Comparison of ENCODE assay signal across 20 cellular contexts in genomic region chr17:2095536-2095910, GRCh38. TPM values are rescaled to one million over a fixed set of nuclear protein-coding genes. Genes with fewer than 3 reads are reported as not detected.
DNase-seq lines count a peak whose midpoint lies in the region; ATAC-seq, FAIRE-seq and TF ChIP-seq lines count a peak whose summit lies in the region.
"Had no signal": no experiment of that assay in that cellular context is flagged by ENCODE, and none has a peak within 500 bp of the region (broad histone marks: within the 10 kb centered on the region; RNA-seq: fewer than 3 reads in every experiment).

No MANE protein-coding gene starts in this region.

- H3K27me3 Mint-ChIP-seq in MCF 10A (ENCODE audit: insufficient read depth, unreplicated experiment) (no peaks in the 10 kb centered on the region), nephron progenitor cell (ENCODE audit: low read depth, poor library complexity) (peaks cover 3% of the 10 kb centered on the region)
- H3K27me3 Mint-ChIP-seq: natural killer cell treated with Interleukin-12 subunit alpha and Interleukin-12 subunit beta and Interleukin-15 and Interleukin-18, amount 100 ng/mL, for 72 hours; T-helper 17 cell had no signal

- H3K9me3 Mint-ChIP-seq in MCF 10A (ENCODE audit: unreplicated experiment) = no peaks in the 10 kb centered on the region
- H3K9me3 Mint-ChIP-seq in nephron progenitor cell = no peaks in the 10 kb centered on the region
- H3K9me3 Mint-ChIP-seq: natural killer cell treated with Interleukin-12 subunit alpha and Interleukin-12 subunit beta and Interleukin-15 and Interleukin-18, amount 100 ng/mL, for 72 hours had no signal

- no peak for TF ChIP-seq POLR2A in breast epithelium (IDR thresholded peaks at IDR 0.05)
- TF ChIP-seq POLR2A in esophagus muscularis mucosa (IDR thresholded peaks at IDR 0.05; ENCODE audit: low read depth) = no peak
- TF ChIP-seq POLR2A in upper lobe of left lung (IDR thresholded peaks at IDR 0.05) = no peak

- TF ChIP-seq EP300 in esophagus muscularis mucosa (IDR thresholded peaks at IDR 0.05) (no peak), upper lobe of left lung (IDR thresholded peaks at IDR 0.05) (no peak)

- ATAC-seq in upper lobe of left lung (ENCODE audit: low FRiP score in 2 of 2) (no peak), HG03139 (IDR thresholded peaks at IDR 0.05; ENCODE audit: unreplicated experiment) (no peak)
- no peak for ATAC-seq in stimulated activated naive CD8-positive, alpha-beta T cell treated with anti-CD3 and anti-CD28 coated beads, Interleukin-15, Interleukin-2, amounts not matched to agents 100 U/mL and 50 U/mL, for 24 hours
- ATAC-seq: natural killer cell treated with Interleukin-12 subunit alpha and Interleukin-12 subunit beta and Interleukin-15 and Interleukin-18, amount 100 ng/mL, for 72 hours; T-helper 17 cell had no signal

- no peaks in the 10 kb centered on the region for H3K9me3 ChIP-seq in breast epithelium
- no peaks in the 10 kb centered on the region for H3K9me3 ChIP-seq in esophagus muscularis mucosa
- no peaks in the 10 kb centered on the region for H3K9me3 ChIP-seq in upper lobe of left lung
- H3K9me3 ChIP-seq: body of pancreas, MG63, tibial artery had no signal

- H3K36me3 ChIP-seq in breast epithelium (no peaks in the 10 kb centered on the region), esophagus muscularis mucosa (peaks cover 0 to 9% (median 0%) of the 10 kb centered on the region in 4 donors), upper lobe of left lung (no peaks in the 10 kb centered on the region)
- H3K36me3 ChIP-seq: MG63, tibial artery had no signal

- H3K4me1 Mint-ChIP-seq in MCF 10A (ENCODE audit: insufficient read depth, unreplicated experiment) (peaks cover 6% of the 10 kb centered on the region), nephron progenitor cell (peaks cover 19% of the 10 kb centered on the region)

- H3K27me3 ChIP-seq in breast epithelium (no peaks in the 10 kb centered on the region), esophagus muscularis mucosa (no peaks in the 10 kb centered on the region), upper lobe of left lung (no peaks in the 10 kb centered on the region)
- H3K27me3 ChIP-seq: body of pancreas, MG63, tibial artery had no signal

- H3K27ac ChIP-seq in breast epithelium (peak overlapping the region; percentile 52 to 64), esophagus muscularis mucosa (replicated peaks in 1 of 4) (peak overlapping the region in 3 of 4 donors; percentile 18 to 48 (median 35)), upper lobe of left lung (peak overlapping the region in 3 of 4 donors; percentile 37 to 48 (median 42))

- no peak for FAIRE-seq in D721Med (lab: Jason Lieb, UNC)

- intact Hi-C loops in breast epithelium (cut with DNase I; ENCODE audit: low total_unique reads) = no loop called here
- intact Hi-C loops in MCF 10A (cut with micrococcal nuclease) = no loop called here
- intact Hi-C loops in esophagus muscularis mucosa (cut with DNase I) = no loop called here

- H3K4me3 Mint-ChIP-seq in MCF 10A (ENCODE audit: unreplicated experiment) (no peak overlapping the region), nephron progenitor cell (no peak overlapping the region)
- H3K4me3 Mint-ChIP-seq: natural killer cell treated with Interleukin-12 subunit alpha and Interleukin-12 subunit beta and Interleukin-15 and Interleukin-18, amount 100 ng/mL, for 72 hours; T-helper 17 cell had no signal

- no peak for TF ChIP-seq CTCF in breast epithelium (IDR thresholded peaks at IDR 0.05)
- TF ChIP-seq CTCF in MCF 10A (IDR thresholded peaks at IDR 0.05; ENCODE audit: unreplicated experiment) = no peak
- no peak for TF ChIP-seq CTCF in esophagus muscularis mucosa (IDR thresholded peaks at IDR 0.05)
- no peak for TF ChIP-seq CTCF in nephron progenitor cell (IDR thresholded peaks at IDR 0.05)
- TF ChIP-seq CTCF in upper lobe of left lung (IDR thresholded peaks at IDR 0.05) = no peak
- no peak for TF ChIP-seq CTCF in D721Med (IDR thresholded peaks at IDR 0.05; ENCODE audit: insufficient read depth, missing control alignments)

- POLR2A ChIA-PET in MCF 10A (lab: Yijun Ruan, JAX) = no interaction called here

- CTCF ChIA-PET in MCF 10A (lab: Yijun Ruan, JAX) = interaction anchor here (1.0 kb wide), 1 partner anchor 149 kb away, joined by 4 read pairs; no protein-coding TSS in a partner anchor

- H3K4me1 ChIP-seq in breast epithelium (peaks cover 0 to 14% of the 10 kb centered on the region in 2 donors), esophagus muscularis mucosa (peaks cover 19 to 24% (median 24%) of the 10 kb centered on the region in 4 donors), upper lobe of left lung (peaks cover 13 to 38% (median 33%) of the 10 kb centered on the region in 4 donors)

- H3K27ac Mint-ChIP-seq in MCF 10A (ENCODE audit: low read depth, unreplicated experiment) (no peak overlapping the region), nephron progenitor cell (peak overlapping the region; percentile 69)
- H3K27ac Mint-ChIP-seq: natural killer cell treated with Interleukin-12 subunit alpha and Interleukin-12 subunit beta and Interleukin-15 and Interleukin-18, amount 100 ng/mL, for 72 hours had no signal

- H3K36me3 Mint-ChIP-seq in MCF 10A (ENCODE audit: insufficient read depth, unreplicated experiment) (peaks cover 12% of the 10 kb centered on the region), nephron progenitor cell (ENCODE audit: low read depth) (peaks cover 28% of the 10 kb centered on the region)
- H3K36me3 Mint-ChIP-seq: natural killer cell treated with Interleukin-12 subunit alpha and Interleukin-12 subunit beta and Interleukin-15 and Interleukin-18, amount 100 ng/mL, for 72 hours had no signal

- H3K4me3 ChIP-seq in breast epithelium = no peak overlapping the region
- no peak overlapping the region for H3K4me3 ChIP-seq in esophagus muscularis mucosa
- H3K4me3 ChIP-seq in upper lobe of left lung = no peak overlapping the region
- H3K4me3 ChIP-seq: body of pancreas, MG63, tibial artery had no signal

- BruUV-seq in MCF 10A (replicated peaks; lab: Mats Ljungman, UMichigan) = no TSS peak

- WGBS in esophagus muscularis mucosa = 81% methylated on average over 9 of the region's 10 CpGs
- WGBS in upper lobe of left lung, 2 donors = 84 to 90% methylated on average over 10 of the region's 10 CpGs

- DNase-seq in breast epithelium (ENCODE audit: low spot score in 2 of 2) = no peak
- DNase-seq in MCF 10A (ENCODE audit: unreplicated experiment) = no peak
- DNase-seq in esophagus muscularis mucosa (ENCODE audit: extremely low spot score) = no peak
- no peak for DNase-seq in nephron progenitor cell
- DNase-seq in upper lobe of left lung = no peak
- DNase-seq in D721Med (ENCODE audit: insufficient read length, low spot score) = no peak
- DNase-seq in stimulated activated naive CD8-positive, alpha-beta T cell treated with anti-CD3 and anti-CD28 coated beads, Interleukin-15, Interleukin-2, amounts not matched to agents 100 U/mL and 50 U/mL, for 24 hours = no peak
- DNase-seq: 8988T; activated CD4-positive, alpha-beta T cell treated with anti-CD3 and anti-CD28 coated beads for 1 hour; activated gamma-delta T cell treated with Interleukin-2 at 50 U/mL for 16 hours; effector CD8-positive, alpha-beta T cell; retina; SHP77 treated with DMSO at 0.1 percent for 48 hours; stimulated activated CD4-positive, alpha-beta T cell treated with anti-CD3 and anti-CD28 coated beads, Interleukin-2, amount 100 ng/mL, for 24 hours; T-helper 17 cell had no signal

RNA-seq across cellular contexts. Expression of gene HIC1, which starts 40.6 kb away (rescaled TPM):
- total RNA-seq in breast epithelium = 10 to 100 TPM; 12.6 to 16.4 (median 12.7) TPM
- 0.59 and 1.0 TPM in 2 replicates for total RNA-seq in MCF 10A (2022)
- total RNA-seq in esophagus muscularis mucosa = 10 to 100 TPM; 48.6 to 86.4 (median 54.9) TPM
- total RNA-seq in upper lobe of left lung = 10 to 100 TPM in 5 of 6 donors, 1 to 10 TPM in 1; 8.0 to 25.5 (median 19.1) TPM

RNA-seq across cellular contexts. Expression of gene OVCA2, which starts 53.7 kb away (rescaled TPM):
- total RNA-seq in breast epithelium (10 to 100 TPM; 24.3 to 35.4 (median 32.5) TPM), MCF 10A (2022) (28.8 and 33.5 TPM in 2 replicates), esophagus muscularis mucosa (10 to 100 TPM; 34.9 to 38.9 (median 38.0) TPM), upper lobe of left lung (10 to 100 TPM; 20.1 to 56.1 (median 33.5) TPM)
